Comparison of ENCODE assay signal across 10 cellular contexts in the genomic region with DNA sequence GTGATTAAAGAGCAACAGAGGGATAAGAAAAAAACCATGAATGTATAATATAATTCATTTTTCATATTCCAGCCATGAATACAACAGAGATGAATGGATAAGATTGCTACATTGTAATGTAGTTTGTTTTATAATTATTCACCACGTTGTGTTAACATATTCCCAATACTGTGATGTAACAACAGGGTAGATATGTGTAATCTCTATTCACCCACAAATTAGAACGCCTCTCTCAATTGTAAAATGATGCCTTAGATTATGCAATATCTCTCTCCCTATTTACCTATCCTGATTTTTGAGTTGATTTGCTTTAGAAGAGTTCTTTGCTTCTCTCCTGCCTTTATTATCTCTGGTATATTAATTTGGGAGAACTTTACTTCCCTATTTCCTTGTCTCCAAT.
"Had no signal": no experiment of that assay in that cellular context is flagged by ENCODE, and none has a peak within 500 bp of the region (broad histone marks: within the 10 kb centered on the region; RNA-seq: fewer than 3 reads in every experiment).

No MANE protein-coding gene starts in this region.

- H3K9me3 ChIP-seq: HAP-1 had no signal

- H3K4me3 Mint-ChIP-seq: HFFc6, IgD-negative memory B cell had no signal

- H3K36me3 Mint-ChIP-seq: IgD-negative memory B cell had no signal

- H3K27ac Mint-ChIP-seq: HFFc6, IgD-negative memory B cell had no signal

- H3K36me3 ChIP-seq: HAP-1 had no signal

- ATAC-seq: HCT116, HepG2 had no signal

- H3K27ac ChIP-seq: GM23248, HL-60 had no signal

- H3K9ac ChIP-seq: GM23248 had no signal

- H3K4me1 Mint-ChIP-seq: IgD-negative memory B cell had no signal

- H2AFZ ChIP-seq: GM23248 had no signal

- H3K4me3 ChIP-seq: GM23248, HAP-1 had no signal

- FAIRE-seq: HepG2 had no signal

- DNase-seq: GM23248, GOT3, H7, HFFc6, KG1 had no signal

- H3K27me3 Mint-ChIP-seq: IgD-negative memory B cell had no signal
